ENCODE assay signal across 1 cellular context in the genomic region with DNA sequence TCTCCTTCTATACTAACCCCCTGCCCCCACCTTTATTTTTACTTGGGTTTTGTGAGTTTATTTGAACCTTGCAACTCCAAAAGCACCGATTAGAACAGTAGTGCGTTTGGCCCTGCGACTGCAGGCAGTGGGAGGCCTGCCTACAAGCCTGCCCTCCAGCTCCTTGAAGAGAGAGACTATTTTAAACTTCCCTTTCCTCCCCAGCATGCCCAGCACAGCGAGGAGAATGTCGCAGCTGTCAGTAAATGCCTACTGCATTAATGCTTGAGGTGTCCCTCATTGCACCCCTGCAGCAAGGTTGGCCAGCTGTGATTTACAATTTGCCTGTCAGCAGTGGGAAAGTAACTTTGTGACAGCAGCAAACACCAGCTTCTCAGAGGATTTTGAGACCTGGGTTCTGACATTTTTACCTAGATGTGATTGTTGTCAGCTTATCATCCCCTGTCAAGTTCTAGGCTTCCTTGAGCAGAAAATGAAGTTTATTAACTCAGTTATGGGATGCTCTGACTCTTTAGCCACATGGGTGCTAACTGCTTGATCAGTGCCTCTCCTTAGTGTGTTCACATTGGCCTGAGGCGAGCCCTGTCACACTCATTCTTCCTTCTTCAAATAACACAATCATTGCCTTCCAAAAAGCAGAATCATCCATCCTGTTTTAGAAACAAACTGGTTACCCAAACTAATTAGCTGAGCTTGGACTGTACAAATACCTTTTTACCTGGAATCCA.
TF ChIP-seq lines count a peak whose summit lies in the region.

No MANE protein-coding gene starts in this region.

TF ChIP-seq in SK-N-SH, 30 proteins besides CTCF, POLR2A, EP300 and RAD21 (continued from another document):
- TF ChIP-seq SMC3 (IDR thresholded peaks at IDR 0.05; ENCODE audit: low read depth, low read length) = no peak
- no peak for TF ChIP-seq CHD2 (IDR thresholded peaks at IDR 0.05; ENCODE audit: low read length, partially characterized antibody)
